1 cellular context compared by ENCODE assay signal in the genomic region with DNA sequence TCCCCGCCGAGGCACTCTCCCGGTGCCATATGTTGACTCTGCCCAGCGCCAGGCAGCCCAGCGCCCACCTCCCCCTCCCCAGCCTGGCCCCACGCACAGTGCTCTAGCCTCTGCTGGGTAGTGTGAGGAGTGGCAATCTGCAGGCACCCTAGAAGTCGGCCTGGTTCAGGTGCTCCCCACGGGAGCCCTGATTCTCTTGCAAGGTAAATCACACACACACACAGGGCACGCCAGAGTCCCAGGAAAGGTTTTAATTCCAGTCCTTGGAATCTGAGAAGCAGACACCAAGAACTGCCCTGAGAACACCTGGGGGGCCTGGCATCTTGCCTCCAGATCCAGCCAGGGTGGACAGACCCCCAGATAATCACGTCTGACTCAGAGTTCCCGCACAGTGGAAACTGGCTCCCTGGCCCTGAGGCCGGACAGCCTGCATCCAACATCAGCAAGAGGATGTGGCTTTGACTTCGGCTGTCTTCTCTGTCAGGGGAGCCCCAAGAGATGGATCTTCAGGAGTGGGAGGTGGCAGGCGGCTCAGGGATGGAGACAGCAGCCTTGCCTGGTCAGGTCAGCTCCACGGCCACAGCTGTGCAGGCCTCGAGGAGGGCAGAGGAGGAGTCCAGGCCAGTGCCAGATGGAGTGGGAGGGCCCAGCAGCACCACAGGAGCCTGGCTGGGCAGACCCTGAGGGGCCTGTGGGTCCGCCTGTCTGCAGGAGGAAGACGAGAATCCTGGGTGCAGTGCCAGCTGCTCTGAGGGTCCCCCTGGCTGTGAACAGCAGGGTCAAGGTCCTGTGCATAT.
TF ChIP-seq lines count a peak whose summit lies in the region.

No MANE protein-coding gene starts in this region.

TF ChIP-seq in IMR-90, 13 proteins besides CTCF, POLR2A, EP300 and RAD21 (continued from another document):
- TF ChIP-seq, protein P1, sequence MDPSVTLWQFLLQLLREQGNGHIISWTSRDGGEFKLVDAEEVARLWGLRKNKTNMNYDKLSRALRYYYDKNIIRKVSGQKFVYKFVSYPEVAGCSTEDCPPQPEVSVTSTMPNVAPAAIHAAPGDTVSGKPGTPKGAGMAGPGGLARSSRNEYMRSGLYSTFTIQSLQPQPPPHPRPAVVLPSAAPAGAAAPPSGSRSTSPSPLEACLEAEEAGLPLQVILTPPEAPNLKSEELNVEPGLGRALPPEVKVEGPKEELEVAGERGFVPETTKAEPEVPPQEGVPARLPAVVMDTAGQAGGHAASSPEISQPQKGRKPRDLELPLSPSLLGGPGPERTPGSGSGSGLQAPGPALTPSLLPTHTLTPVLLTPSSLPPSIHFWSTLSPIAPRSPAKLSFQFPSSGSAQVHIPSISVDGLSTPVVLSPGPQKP (IDR thresholded peaks at IDR 0.05; ENCODE audit: borderline replicate concordance, low read depth, low read length): no peak
- TF ChIP-seq, protein P2, sequence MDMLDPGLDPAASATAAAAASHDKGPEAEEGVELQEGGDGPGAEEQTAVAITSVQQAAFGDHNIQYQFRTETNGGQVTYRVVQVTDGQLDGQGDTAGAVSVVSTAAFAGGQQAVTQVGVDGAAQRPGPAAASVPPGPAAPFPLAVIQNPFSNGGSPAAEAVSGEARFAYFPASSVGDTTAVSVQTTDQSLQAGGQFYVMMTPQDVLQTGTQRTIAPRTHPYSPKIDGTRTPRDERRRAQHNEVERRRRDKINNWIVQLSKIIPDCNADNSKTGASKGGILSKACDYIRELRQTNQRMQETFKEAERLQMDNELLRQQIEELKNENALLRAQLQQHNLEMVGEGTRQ (IDR thresholded peaks at IDR 0.05; ENCODE audit: low read depth, low read length): no peak
- TF ChIP-seq BHLHE40 (IDR thresholded peaks at IDR 0.05; ENCODE audit: low read depth, low read length): no peak
- TF ChIP-seq FOS (IDR thresholded peaks at IDR 0.05; ENCODE audit: low read depth, low read length): no peak
- no peak for TF ChIP-seq RFX5 (IDR thresholded peaks at IDR 0.05; ENCODE audit: low read depth, low read length)
- no peak for TF ChIP-seq SMC3 (IDR thresholded peaks at IDR 0.05; ENCODE audit: low read depth, low read length)
- no peak for TF ChIP-seq RCOR1 (IDR thresholded peaks at IDR 0.05; ENCODE audit: insufficient replicate concordance, low read length)
- no peak for TF ChIP-seq MXI1 (IDR thresholded peaks at IDR 0.05; ENCODE audit: borderline replicate concordance, low read depth, low read length)
